10 cellular contexts compared by ENCODE assay signal in the genomic region with DNA sequence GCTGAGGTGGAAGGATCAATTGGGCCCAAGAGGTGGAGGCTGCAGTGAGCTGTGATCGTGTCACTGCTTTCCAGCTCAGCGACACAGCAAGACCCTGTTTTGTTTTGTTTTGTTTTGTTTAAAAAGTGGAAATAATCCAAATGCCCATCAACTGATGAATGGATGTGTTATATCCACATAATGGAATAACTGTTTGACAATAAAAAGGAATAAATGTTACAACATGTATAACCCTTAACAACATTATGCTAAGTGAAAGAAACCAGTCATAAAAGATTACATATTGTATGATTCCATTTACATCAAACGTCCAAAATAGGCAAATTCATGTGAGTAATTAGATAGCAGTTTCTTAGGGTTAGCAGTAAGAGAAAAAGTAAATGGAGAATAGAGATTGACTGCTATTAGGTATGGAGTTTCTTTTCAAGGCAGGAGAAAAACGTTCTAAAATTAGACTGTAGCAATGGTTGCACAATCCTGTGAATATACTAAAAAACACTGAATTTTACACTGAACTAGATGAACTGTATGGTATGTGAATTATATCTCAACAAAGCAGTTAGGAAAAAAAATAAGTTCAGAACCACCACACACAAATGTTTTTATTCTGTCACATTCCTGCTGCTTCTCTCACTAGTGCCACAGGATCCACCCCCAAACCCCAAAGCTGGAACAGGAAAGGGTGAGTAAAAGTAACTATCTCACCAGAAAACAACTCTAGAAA. TPM values are rescaled to one million over a fixed set of nuclear protein-coding genes. Genes with fewer than 3 reads are reported as not detected.
DNase-seq lines count a peak whose midpoint lies in the region; ATAC-seq, FAIRE-seq and TF ChIP-seq lines count a peak whose summit lies in the region.
"Had no signal": no experiment of that assay in that cellular context is flagged by ENCODE, and none has a peak within 500 bp of the region (broad histone marks: within the 10 kb centered on the region; RNA-seq: fewer than 3 reads in every experiment).

No MANE protein-coding gene starts in this region.

- no peaks in the 10 kb centered on the region for H3K36me3 ChIP-seq in HEK293 (ENCODE audit: control insufficient read depth in 2 of 2, insufficient read depth in 1 of 2, low read length in 2 of 2)

- no peaks in the 10 kb centered on the region for H3K9me3 ChIP-seq in A549
- no peaks in the 10 kb centered on the region for H3K9me3 ChIP-seq in HEK293 (ENCODE audit: control insufficient read depth, insufficient read depth, low read depth, low read length)

- 0 out of 3 replicates have a peak overlapping the region, but pooled peaks have one; percentile 42 for H3K4me2 ChIP-seq in A549

- CTCF ChIA-PET in A549 (lab: Yijun Ruan, JAX) (no interaction called here), HEK293 (lab: Yijun Ruan, JAX) (interaction anchor here (0.6 kb wide), 1 partner anchor 77 kb away, joined by 3 read pairs; no protein-coding TSS in a partner anchor)

- ATAC-seq in A549, result no peak
- ATAC-seq in HG02623 (IDR thresholded peaks at IDR 0.05; ENCODE audit: unreplicated experiment), result no peak
- no peak for ATAC-seq in HG03378 (IDR thresholded peaks at IDR 0.05; ENCODE audit: unreplicated experiment)

- H3K4me3 ChIP-seq in A549 (no peak overlapping the region), HEK293 (ENCODE audit: low read depth, low read length) (no peak overlapping the region)

- H3K4me1 Mint-ChIP-seq in brain, result peaks cover 93% of the 10 kb centered on the region

- TF ChIP-seq EP300 in A549 (IDR thresholded peaks at IDR 0.05), result no peak

- H3K4me3 Mint-ChIP-seq in brain, result peak overlapping the region in 1 of 5 experiments; percentile 30

- H3K9me3 Mint-ChIP-seq in brain, result no peaks in the 10 kb centered on the region

- H3K27ac ChIP-seq in A549, result no peak overlapping the region
- H3K27ac ChIP-seq in HEK293 (ENCODE audit: extremely low read depth, low read depth, low read length), result no peak overlapping the region

- FAIRE-seq in A549 (lab: Jason Lieb, UNC), result no peak

- H3K27me3 Mint-ChIP-seq in brain, result peaks cover 4% of the 10 kb centered on the region

- H3K27ac Mint-ChIP-seq in brain, result peak overlapping the region in 3 of 5 experiments; percentile 18 to 93 (median 82)

- H3K4me1 ChIP-seq in A549, result peaks cover 69% of the 10 kb centered on the region
- peaks cover 20% of the 10 kb centered on the region for H3K4me1 ChIP-seq in HEK293 (ENCODE audit: control insufficient read depth, insufficient read depth, low read length)

- DNase-seq in A549 (ENCODE audit: low read depth in 1 of 2, low spot score in 1 of 2) (no peak), lung microvascular endothelial cell (ENCODE audit: low read depth in 2 of 2) (peak; percentile 19 to 50), SIG-M5 treated with dmso at 0.1 percent for 504 hours (lab: John Stamatoyannopoulos, UW; ENCODE audit: unreplicated experiment) (no peak)
- DNase-seq in stimulated activated CD4-positive, alpha-beta T cell treated with anti-CD3 and anti-CD28 coated beads, Interleukin-4, amount 100 ng/mL, for 24 hours, result no peak
- DNase-seq: activated CD8-positive, alpha-beta memory T cell treated with anti-CD3 and anti-CD28 coated beads, Interleukin-2, amount 50 U/mL, for 4 hours; Calu3 had no signal

- TF ChIP-seq RAD21 in A549 (conservative IDR thresholded peaks at IDR 0.05 in 1 of 2, IDR thresholded peaks at IDR 0.05 in 1 of 2), result no peak

- peaks cover 43% of the 10 kb centered on the region for H3K36me3 Mint-ChIP-seq in brain

- TF ChIP-seq CTCF in A549 (IDR thresholded peaks at IDR 0.05) (no peak), HEK293 (tag by site-specific recombination; IDR thresholded peaks at IDR 0.05) (no peak), brain (conservative IDR thresholded peaks at IDR 0.05) (no peak)

- no peak for TF ChIP-seq POLR2A in A549 (IDR thresholded peaks at IDR 0.05; ENCODE audit: low read length)

- POLR2A ChIA-PET in A549 (lab: Yijun Ruan, JAX) (no interaction called here), HEK293 (lab: Yijun Ruan, JAX) (interaction anchor here (0.9 kb wide), 1 partner anchor 448 kb away, joined by 3 read pairs; the partner anchor contains the start of genes C1orf50 and P3H1)

- WGBS in A549 (ENCODE audit: missing lambda C conversion rate), result 60% methylated on average over 4 of the region's 4 CpGs

TF ChIP-seq in A549, 52 proteins besides CTCF, POLR2A, EP300 and RAD21:
- TF ChIP-seq JUNB (IDR thresholded peaks at IDR 0.05), result no peak
- TF ChIP-seq HMGXB4 (CRISPR knock-in tag; IDR thresholded peaks at IDR 0.05; ENCODE audit: borderline replicate concordance), result no peak
- no peak for TF ChIP-seq SMC3 (IDR thresholded peaks at IDR 0.05)
- no peak for TF ChIP-seq ZC3H11A (IDR thresholded peaks at IDR 0.05)
- no peak for TF ChIP-seq MAZ (IDR thresholded peaks at IDR 0.05; ENCODE audit: borderline replicate concordance, low read depth, low read length)
- TF ChIP-seq, protein P1, sequence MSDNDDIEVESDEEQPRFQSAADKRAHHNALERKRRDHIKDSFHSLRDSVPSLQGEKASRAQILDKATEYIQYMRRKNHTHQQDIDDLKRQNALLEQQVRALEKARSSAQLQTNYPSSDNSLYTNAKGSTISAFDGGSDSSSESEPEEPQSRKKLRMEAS (IDR thresholded peaks at IDR 0.05), result no peak
- TF ChIP-seq, protein P2, sequence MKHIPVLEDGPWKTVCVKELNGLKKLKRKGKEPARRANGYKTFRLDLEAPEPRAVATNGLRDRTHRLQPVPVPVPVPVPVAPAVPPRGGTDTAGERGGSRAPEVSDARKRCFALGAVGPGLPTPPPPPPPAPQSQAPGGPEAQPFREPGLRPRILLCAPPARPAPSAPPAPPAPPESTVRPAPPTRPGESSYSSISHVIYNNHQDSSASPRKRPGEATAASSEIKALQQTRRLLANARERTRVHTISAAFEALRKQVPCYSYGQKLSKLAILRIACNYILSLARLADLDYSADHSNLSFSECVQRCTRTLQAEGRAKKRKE (CRISPR knock-in tag; IDR thresholded peaks at IDR 0.05; ENCODE audit: low read depth), result no peak
- peak in 1 of 2 experiments; percentile 10; a peak in 1 of 4 replicates for TF ChIP-seq CEBPB (IDR thresholded peaks at IDR 0.05)

TF ChIP-seq in HEK293, 187 proteins besides CTCF, POLR2A, EP300 and RAD21 (continues in another document):
- TF ChIP-seq, protein P3, sequence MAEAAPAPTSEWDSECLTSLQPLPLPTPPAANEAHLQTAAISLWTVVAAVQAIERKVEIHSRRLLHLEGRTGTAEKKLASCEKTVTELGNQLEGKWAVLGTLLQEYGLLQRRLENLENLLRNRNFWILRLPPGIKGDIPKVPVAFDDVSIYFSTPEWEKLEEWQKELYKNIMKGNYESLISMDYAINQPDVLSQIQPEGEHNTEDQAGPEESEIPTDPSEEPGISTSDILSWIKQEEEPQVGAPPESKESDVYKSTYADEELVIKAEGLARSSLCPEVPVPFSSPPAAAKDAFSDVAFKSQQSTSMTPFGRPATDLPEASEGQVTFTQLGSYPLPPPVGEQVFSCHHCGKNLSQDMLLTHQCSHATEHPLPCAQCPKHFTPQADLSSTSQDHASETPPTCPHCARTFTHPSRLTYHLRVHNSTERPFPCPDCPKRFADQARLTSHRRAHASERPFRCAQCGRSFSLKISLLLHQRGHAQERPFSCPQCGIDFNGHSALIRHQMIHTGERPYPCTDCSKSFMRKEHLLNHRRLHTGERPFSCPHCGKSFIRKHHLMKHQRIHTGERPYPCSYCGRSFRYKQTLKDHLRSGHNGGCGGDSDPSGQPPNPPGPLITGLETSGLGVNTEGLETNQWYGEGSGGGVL (tag by site-specific recombination; IDR thresholded peaks at IDR 0.05), result no peak
- no peak for TF ChIP-seq PRDM4 (tag by site-specific recombination; IDR thresholded peaks at IDR 0.05)
- TF ChIP-seq ZNF391 (tag by site-specific recombination; IDR thresholded peaks at IDR 0.05; ENCODE audit: borderline replicate concordance, low read depth), result no peak
- peak; percentile 86 for TF ChIP-seq ZNF10 (tag by site-specific recombination; IDR thresholded peaks at IDR 0.05)
- 0 out of 2 replicates have a peak, but pooled peaks have one; percentile 21 for TF ChIP-seq ZNF664 (tag by site-specific recombination; IDR thresholded peaks at IDR 0.05)
- TF ChIP-seq ZNF510 (tag by site-specific recombination; IDR thresholded peaks at IDR 0.05; ENCODE audit: insufficient replicate concordance), result no peak
- no peak for TF ChIP-seq ZNF404 (tag by site-specific recombination; IDR thresholded peaks at IDR 0.05)

RNA-seq across cellular contexts. Expression of gene FOXJ3, which starts 15.7 kb away (rescaled TPM):
- 45.0 and 53.1 TPM in 2 replicates for polyA plus RNA-seq in A549 (2011; rRNA removed)
- polyA plus RNA-seq in A549 (2012; cell fraction: cytosol; rRNA removed), result 10.2 and 13.4 TPM in 2 replicates
- polyA plus RNA-seq in A549 (2012; cell fraction: nucleus; rRNA removed), result 16.6 and 21.0 TPM in 2 replicates
- 16.8 to 17.8 TPM (median 17.0 TPM) in 3 replicates for polyA plus RNA-seq in A549 (2017; fragmentation: RNase III; extraction: RNeasy Plus Mini Kit Qiagen cat#74134 plus additional on column Dnase treatment)
- polyA minus RNA-seq in A549 (2011; rRNA and poly(A)+ RNA removed), result 33.9 and 35.4 TPM in 2 replicates
- 44.2 TPM for polyA plus RNA-seq in brain (ENCODE audit: insufficient read depth, low read depth, low replicate concordance)
- 12.9 and 27.8 TPM in 2 replicates for total RNA-seq in lung microvascular endothelial cell

Comparison
In these comparisons a context has a peak if more than half of its experiments do, and no peak if none do; other contexts are left out.
1. DNase-seq: peak in lung microvascular endothelial cell (2 of 2); none in A549 (0 of 2), SIG-M5 treated with dmso at 0.1 percent for 504 hours (single experiment) and stimulated activated CD4-positive, alpha-beta T cell treated with anti-CD3 and anti-CD28 coated beads, Interleukin-4, amount 100 ng/mL, for 24 hours (single experiment).